ENCODE assay signal across 8 cellular contexts in genomic region chr6:85641916-85642773, GRCh38. TPM values are rescaled to one million over a fixed set of nuclear protein-coding genes. Genes with fewer than 3 reads are reported as not detected.
DNase-seq lines count a peak whose midpoint lies in the region; ATAC-seq, FAIRE-seq and TF ChIP-seq lines count a peak whose summit lies in the region.

No MANE protein-coding gene starts in this region.

- peak overlapping the region; percentile 91 for H3K4me2 ChIP-seq in SK-N-SH

- under 1% methylated on average over 42 of the region's 85 CpGs for WGBS in SK-N-SH (ENCODE audit: low lambda C conversion rate)
- WGBS in pancreas, 2 donors, result 0 to 1% methylated on average over 80 to 85 of the region's 85 CpGs
- under 1% methylated on average over 85 of the region's 85 CpGs for WGBS in thymus

- H3K9me3 ChIP-seq in SK-N-SH (no peaks in the 10 kb centered on the region), pancreas (no peaks in the 10 kb centered on the region), thymus (ENCODE audit: control insufficient read depth) (no peaks in the 10 kb centered on the region)

- H3F3A ChIP-seq in SK-N-SH (replicated peaks; ENCODE audit: insufficient read depth), result peaks cover 12% of the 10 kb centered on the region

- TF ChIP-seq RAD21 in SK-N-SH (IDR thresholded peaks at IDR 0.05; ENCODE audit: low read length), result no peak

- H3K9me2 ChIP-seq in SK-N-SH, result no peaks in the 10 kb centered on the region

- CTCF ChIA-PET in SK-N-SH (lab: Yijun Ruan, JAX), result interaction anchor here (0.8 to 1.4 kb wide), 3 partner anchors 18 to 49 kb away, joined by 3 to 6 read pairs (median 3); partner anchors contain the start of gene SNX14

- peak overlapping the region; percentile 94 for H3K27ac Mint-ChIP-seq in activated naive CD8-positive, alpha-beta T cell treated with anti-CD3 and anti-CD28 coated beads for 36 hours

- intact Hi-C loops in Right ventricle myocardium inferior (cut with DNase I), result loop anchor here (1.0 to 10.0 kb wide), 2 partner anchors 48 to 223 kb away; no protein-coding TSS in a partner anchor
- intact Hi-C loops in pancreas (cut with DNase I), result loop anchor here in 2 of 3 donors (5.0 kb wide), 1 partner anchor 35 kb away; no protein-coding TSS in a partner anchor

- peak overlapping the region; percentile 92 for H3K4me3 Mint-ChIP-seq in activated naive CD8-positive, alpha-beta T cell treated with anti-CD3 and anti-CD28 coated beads for 36 hours

- H3K4me3 ChIP-seq in SK-N-SH (ENCODE audit: low read depth in 2 of 2, low read length in 1 of 2), result peak overlapping the region; percentile 95 to 97
- peak overlapping the region; percentile 49 to 97 (median 90) for H3K4me3 ChIP-seq in pancreas
- H3K4me3 ChIP-seq in thymus (ENCODE audit: low read length), result peak overlapping the region; percentile 98

- no peak for FAIRE-seq in pancreas (lab: Jason Lieb, UNC)
- no peak for FAIRE-seq in HTR-8/SVneo (lab: Jason Lieb, UNC)

- H3K79me2 ChIP-seq in SK-N-SH (ENCODE audit: insufficient read depth), result peaks cover 63% of the 10 kb centered on the region

- peak overlapping the region; percentile 99 for H3K9ac ChIP-seq in SK-N-SH

- 0 out of 2 replicates have a peak overlapping the region, but pooled peaks have one; percentile 29 for H2AFZ ChIP-seq in SK-N-SH (ENCODE audit: low read depth)

- H3K4me1 ChIP-seq in SK-N-SH (ENCODE audit: control insufficient read depth in 1 of 2, insufficient read depth in 2 of 2, low read depth in 1 of 2, low read length in 1 of 2), result peaks cover 10 to 12% of the 10 kb centered on the region in 2 experiments; a peak in 3 of 4 replicates
- peaks cover 6 to 34% (median 27%) of the 10 kb centered on the region in 3 donors for H3K4me1 ChIP-seq in pancreas
- peaks cover 11% of the 10 kb centered on the region for H3K4me1 ChIP-seq in thymus (ENCODE audit: control insufficient read depth, insufficient read depth, low read length)

- H3K4me1 Mint-ChIP-seq in activated naive CD8-positive, alpha-beta T cell treated with anti-CD3 and anti-CD28 coated beads for 36 hours, result peaks cover 46% of the 10 kb centered on the region

- H3K36me3 Mint-ChIP-seq in activated naive CD8-positive, alpha-beta T cell treated with anti-CD3 and anti-CD28 coated beads for 36 hours, result peaks cover 54% of the 10 kb centered on the region

- DNase-seq in C1 segment of cervical spinal cord (lab: John Stamatoyannopoulos, UW), result peak in 13 of 14 donors; percentile 5 to 73 (median 47)
- DNase-seq in HUDEP-2 (lab: John Stamatoyannopoulos, UW; ENCODE audit: unreplicated experiment in 76 of 76), result peak in 50 of 76 experiments; percentile 9 to 65 (median 42)
- DNase-seq in SK-N-SH, result peak; percentile 53
- peak; percentile 61 for DNase-seq in activated naive CD8-positive, alpha-beta T cell treated with anti-CD3 and anti-CD28 coated beads for 36 hours
- DNase-seq in Right ventricle myocardium inferior (ENCODE audit: missing footprints), result peak; percentile 91
- DNase-seq in pancreas, result peak; percentile 48 to 86 (median 65)
- DNase-seq in HTR-8/SVneo (ENCODE audit: insufficient read length, low spot score), result no peak

- H3K27me3 ChIP-seq in SK-N-SH (ENCODE audit: insufficient read depth) (no peaks in the 10 kb centered on the region), pancreas (no peaks in the 10 kb centered on the region), thymus (ENCODE audit: control insufficient read depth, insufficient read depth) (no peaks in the 10 kb centered on the region)

- POLR2A ChIA-PET in SK-N-SH (lab: Yijun Ruan, JAX), result interaction anchor here (0.8 to 8.1 kb wide), 12 partner anchors 10 to 1766 kb away, joined by 3 to 149 read pairs (median 7); partner anchors contain the start of genes SNX14 and ZNF292

- ATAC-seq in Right ventricle myocardium inferior (peak; percentile 0), pancreas (peak; percentile 2 to 32 (median 10))

- H3K27ac ChIP-seq in SK-N-SH (ENCODE audit: low read depth in 2 of 2, low read length in 1 of 2) (peak overlapping the region; percentile 98), pancreas (peak overlapping the region; percentile 97 to 99 (median 99)), thymus (ENCODE audit: low read depth) (peak overlapping the region; percentile 100)

- TF ChIP-seq CTCF in SK-N-SH (IDR thresholded peaks at IDR 0.05) (no peak), pancreas (IDR thresholded peaks at IDR 0.05) (no peak)

- H3K9me3 Mint-ChIP-seq in activated naive CD8-positive, alpha-beta T cell treated with anti-CD3 and anti-CD28 coated beads for 36 hours, result peaks cover 2% of the 10 kb centered on the region

- peaks cover 50% of the 10 kb centered on the region for H4K20me1 ChIP-seq in SK-N-SH (ENCODE audit: insufficient read depth)

- H3K27me3 Mint-ChIP-seq in activated naive CD8-positive, alpha-beta T cell treated with anti-CD3 and anti-CD28 coated beads for 36 hours, result peaks cover 8% of the 10 kb centered on the region

- no peak for TF ChIP-seq EP300 in SK-N-SH (IDR thresholded peaks at IDR 0.05; ENCODE audit: borderline replicate concordance in 1 of 2, low read depth in 1 of 2, low read length in 1 of 2)

- H3K36me3 ChIP-seq in SK-N-SH (replicated peaks in 1 of 2; ENCODE audit: control insufficient read depth in 1 of 2, insufficient read depth in 2 of 2, low read length in 1 of 2) (peaks cover 29 to 31% of the 10 kb centered on the region in 2 experiments), pancreas (peaks cover 0 to 27% (median 0%) of the 10 kb centered on the region in 3 donors), thymus (ENCODE audit: control insufficient read depth, insufficient read depth) (peaks cover 6% of the 10 kb centered on the region)

TF ChIP-seq in SK-N-SH, 30 proteins besides CTCF, POLR2A, EP300 and RAD21:
- no peak for TF ChIP-seq REST (IDR thresholded peaks at IDR 0.05; ENCODE audit: low read depth, low read length)
- TF ChIP-seq RCOR1 (IDR thresholded peaks at IDR 0.05; ENCODE audit: low read length), result no peak
- TF ChIP-seq NFIC (IDR thresholded peaks at IDR 0.05; ENCODE audit: borderline replicate concordance), result no peak
- 0 out of 2 replicates have a peak, but pooled peaks have one; percentile 27 for TF ChIP-seq TEAD4 (IDR thresholded peaks at IDR 0.05; ENCODE audit: borderline replicate concordance, insufficient read depth)
- peak; percentile 97 for TF ChIP-seq MXI1 (IDR thresholded peaks at IDR 0.05; ENCODE audit: low read depth, low read length)
- TF ChIP-seq FOXJ3 (CRISPR knock-in tag; IDR thresholded peaks at IDR 0.05), result no peak
- TF ChIP-seq USF1 (IDR thresholded peaks at IDR 0.05; ENCODE audit: borderline replicate concordance, low read depth), result peak; percentile 28; the same call in 1 of the 2 replicates
- TF ChIP-seq MAX (IDR thresholded peaks at IDR 0.05; ENCODE audit: low read depth), result peak; percentile 86

RNA-seq across cellular contexts. Expression of gene SYNCRIP, which starts 0.5 kb away (rescaled TPM):
- 15.9 and 17.8 TPM in 2 replicates for polyA plus RNA-seq in SK-N-SH (2012; rRNA removed)
- polyA plus RNA-seq in SK-N-SH (2012; cell fraction: cytosol; rRNA removed), result 30.8 and 46.3 TPM in 2 replicates
- 9.6 and 18.8 TPM in 2 replicates for polyA plus RNA-seq in SK-N-SH (2012; cell fraction: nucleus; rRNA removed)
- total RNA-seq in activated naive CD8-positive, alpha-beta T cell treated with anti-CD3 and anti-CD28 coated beads for 36 hours, result 100 to 1,000 TPM; 271 to 278 TPM
- total RNA-seq in Right ventricle myocardium inferior, result 53.0 TPM
- 10 to 100 TPM; 23.3 to 48.9 (median 43.5) TPM for total RNA-seq in pancreas
- polyA plus RNA-seq in pancreas, result 10 to 100 TPM; 14.6 to 22.2 TPM
- 50.6 TPM for polyA plus RNA-seq in thymus

RNA-seq across cellular contexts. Expression of gene SNX14, which starts 48.5 kb away (rescaled TPM):
- polyA plus RNA-seq in SK-N-SH (2012; rRNA removed) (40.4 and 53.9 TPM in 2 replicates), pancreas (10 to 100 TPM; 66.9 to 85.6 TPM), thymus (207 TPM)
- 45.8 and 56.8 TPM in 2 replicates for polyA plus RNA-seq in SK-N-SH (2012; cell fraction: cytosol; rRNA removed)
- 86.5 and 129 TPM in 2 replicates for polyA plus RNA-seq in SK-N-SH (2012; cell fraction: nucleus; rRNA removed)
- total RNA-seq in activated naive CD8-positive, alpha-beta T cell treated with anti-CD3 and anti-CD28 coated beads for 36 hours, result 10 to 100 TPM; 50.0 to 52.8 TPM
- total RNA-seq in Right ventricle myocardium inferior (24.3 TPM), pancreas (10 to 100 TPM; 30.0 to 44.0 (median 33.5) TPM)
